Comparison of ENCODE assay signal across 8 cellular contexts in genomic region chr2:189287982-189288494, GRCh38.
DNase-seq lines count a peak whose midpoint lies in the region; ATAC-seq and TF ChIP-seq lines count a peak whose summit lies in the region.

No MANE protein-coding gene starts in this region.

- TF ChIP-seq POLR2A in uterus (IDR thresholded peaks at IDR 0.05) = no peak

- peaks cover 0 to 6% of the 10 kb centered on the region in 2 donors for H3K4me1 ChIP-seq in uterus

- H3K27ac ChIP-seq in uterus = peak overlapping the region in 1 of 2 donors; percentile 66

- TF ChIP-seq CTCF in astrocyte of the cerebellum (IDR thresholded peaks at IDR 0.05; ENCODE audit: low read depth, low read length, missing control alignments) = peak; percentile 14
- TF ChIP-seq CTCF in kidney epithelial cell (IDR thresholded peaks at IDR 0.05; ENCODE audit: insufficient read depth, low read length, poor library complexity, severe bottlenecking) = peak; percentile 52
- peak; percentile 60 to 69 (median 66) for TF ChIP-seq CTCF in uterus (IDR thresholded peaks at IDR 0.05)

- peaks cover 4 to 14% of the 10 kb centered on the region in 2 donors for H3K9me3 Mint-ChIP-seq in activated naive CD4-positive, alpha-beta T cell treated with anti-CD3 and anti-CD28 coated beads, Interleukin-2, amount 50 U/mL, for 72 hours

- H3K36me3 Mint-ChIP-seq in activated naive CD4-positive, alpha-beta T cell treated with anti-CD3 and anti-CD28 coated beads, Interleukin-2, amount 50 U/mL, for 72 hours = peaks cover 0 to 27% of the 10 kb centered on the region in 2 donors

- no peaks in the 10 kb centered on the region for H3K9me3 ChIP-seq in uterus

- peak; percentile 71 to 80 for ATAC-seq in activated naive CD4-positive, alpha-beta T cell treated with anti-CD3 and anti-CD28 coated beads, Interleukin-2, amount 50 U/mL, for 72 hours
- peak; percentile 51 for ATAC-seq in HG02571 (IDR thresholded peaks at IDR 0.05; ENCODE audit: unreplicated experiment)

- H3K27me3 ChIP-seq in kidney epithelial cell (ENCODE audit: control insufficient read depth, insufficient read depth, low read length) (no peaks in the 10 kb centered on the region), uterus (no peaks in the 10 kb centered on the region)

- H3K27ac Mint-ChIP-seq in activated naive CD4-positive, alpha-beta T cell treated with anti-CD3 and anti-CD28 coated beads, Interleukin-2, amount 50 U/mL, for 72 hours = peak overlapping the region; percentile 39 to 68

- H3K36me3 ChIP-seq in kidney epithelial cell (ENCODE audit: control insufficient read depth, insufficient read depth, low read length) (no peaks in the 10 kb centered on the region), uterus (no peaks in the 10 kb centered on the region)

- no peak for DNase-seq in activated naive CD4-positive, alpha-beta T cell treated with anti-CD3 and anti-CD28 coated beads, Interleukin-2, amount 50 U/mL, for 72 hours (ENCODE audit: low spot score in 2 of 2)
- DNase-seq in activated naive CD4-positive, alpha-beta T cell treated with Interleukin-2 at 50 U/mL for 16 hours = no peak
- DNase-seq in NCI-H146 treated with DMSO at 0.1 percent for 48 hours (lab: John Stamatoyannopoulos, UW; ENCODE audit: unreplicated experiment) = peak; percentile 12
- peak; percentile 83 for DNase-seq in astrocyte of the cerebellum (ENCODE audit: low read depth)
- peak; percentile 47 for DNase-seq in kidney epithelial cell (ENCODE audit: low read depth)
- no peak for DNase-seq in uterus
- DNase-seq in activated CD4-positive, alpha-beta T cell treated with anti-CD3 and anti-CD28 coated beads, Interleukin-2, amount 50 U/mL, for 4 hours = no peak

- in situ Hi-C loops in astrocyte of the cerebellum (cut with HindIII; ENCODE audit: low sequenced_read_pairs) = no loop called here

- intact Hi-C loops in uterus (cut with DNase I; ENCODE audit: low total_unique reads) = no loop called here

- H3K4me3 ChIP-seq in astrocyte of the cerebellum (ENCODE audit: low read depth, low read length) (no peak overlapping the region), kidney epithelial cell (ENCODE audit: low read depth, low read length) (no peak overlapping the region), uterus (no peak overlapping the region)

Comparison
In these comparisons a context has a peak if more than half of its experiments do, and no peak if none do; other contexts are left out.
1. DNase-seq: peak in NCI-H146 treated with DMSO at 0.1 percent for 48 hours (single experiment), astrocyte of the cerebellum (single experiment) and kidney epithelial cell (single experiment); none in activated naive CD4-positive, alpha-beta T cell treated with anti-CD3 and anti-CD28 coated beads, Interleukin-2, amount 50 U/mL, for 72 hours (0 of 2), activated naive CD4-positive, alpha-beta T cell treated with Interleukin-2 at 50 U/mL for 16 hours (single experiment), uterus (0 of 2) and activated CD4-positive, alpha-beta T cell treated with anti-CD3 and anti-CD28 coated beads, Interleukin-2, amount 50 U/mL, for 4 hours (0 of 2).
2. CTCF ChIP-seq: peak in every context shown above with its lines; median percentile 66 in uterus; 52 in kidney epithelial cell; 14 in astrocyte of the cerebellum.